Comparison of ENCODE assay signal across 10 cellular contexts in genomic region chr12:57151741-57152407, GRCh38. TPM values are rescaled to one million over a fixed set of nuclear protein-coding genes. Genes with fewer than 3 reads are reported as not detected.
DNase-seq lines count a peak whose midpoint lies in the region; ATAC-seq and TF ChIP-seq lines count a peak whose summit lies in the region.
"Had no signal": no experiment of that assay in that cellular context is flagged by ENCODE, and none has a peak within 500 bp of the region (broad histone marks: within the 10 kb centered on the region; RNA-seq: fewer than 3 reads in every experiment).

No MANE protein-coding gene starts in this region.

- no peak overlapping the region for H3K4me3 ChIP-seq in AG09309 (ENCODE audit: control insufficient read depth, low read depth, low read length)
- peak overlapping the region in 2 of 4 donors; percentile 5 to 8 for H3K4me3 ChIP-seq in esophagus muscularis mucosa
- H3K4me3 ChIP-seq in CD8-positive, alpha-beta memory T cell (ENCODE audit: low read length) = no peak overlapping the region

- H3K9me3 ChIP-seq in esophagus muscularis mucosa = no peaks in the 10 kb centered on the region
- H3K9me3 ChIP-seq in CD8-positive, alpha-beta memory T cell (ENCODE audit: low read length) = no peaks in the 10 kb centered on the region

- H3K36me3 ChIP-seq in esophagus muscularis mucosa = peaks cover 12 to 43% (median 33%) of the 10 kb centered on the region in 4 donors
- H3K36me3 ChIP-seq in CD8-positive, alpha-beta memory T cell (ENCODE audit: insufficient read depth, low read length) = no peaks in the 10 kb centered on the region

- CTCF ChIA-PET in CD8-positive, alpha-beta memory T cell (lab: Charles Lee) = no interaction called here

- peaks cover 0 to 2% (median under 1%) of the 10 kb centered on the region in 3 donors for H3K4me1 Mint-ChIP-seq in CD8-positive, alpha-beta memory T cell

- no peaks in the 10 kb centered on the region for H3K36me3 Mint-ChIP-seq in CD8-positive, alpha-beta memory T cell

- TF ChIP-seq CTCF in AG09309 (IDR thresholded peaks at IDR 0.05; ENCODE audit: control insufficient read depth, insufficient read depth, low read depth, low read length, missing control alignments) = no peak
- no peak for TF ChIP-seq CTCF in esophagus muscularis mucosa (IDR thresholded peaks at IDR 0.05)
- TF ChIP-seq CTCF in omental fat pad (IDR thresholded peaks at IDR 0.05) = no peak
- no peak for TF ChIP-seq CTCF in GM13976 (IDR thresholded peaks at IDR 0.05; ENCODE audit: borderline replicate concordance, control extremely low read depth, extremely low read depth, insufficient read depth, missing control alignments)

- WGBS in esophagus muscularis mucosa = 49% methylated on average over 11 of the region's 14 CpGs

- H3K27ac ChIP-seq in esophagus muscularis mucosa (replicated peaks in 1 of 4) = peak overlapping the region; percentile 79 to 89 (median 82)
- no peak overlapping the region for H3K27ac ChIP-seq in CD8-positive, alpha-beta memory T cell (ENCODE audit: low read depth, low read length)

- no peaks in the 10 kb centered on the region for H3K9me3 Mint-ChIP-seq in CD8-positive, alpha-beta memory T cell
- H3K9me3 Mint-ChIP-seq: activated T-cell treated with anti-CD3 and anti-CD28 coated beads, Interleukin-2, amount 50 U/mL, for 4 hours had no signal

- no peaks in the 10 kb centered on the region for H3K27me3 ChIP-seq in esophagus muscularis mucosa
- no peaks in the 10 kb centered on the region for H3K27me3 ChIP-seq in CD8-positive, alpha-beta memory T cell (ENCODE audit: insufficient read depth, low read length, poor library complexity, severe bottlenecking)

- peaks cover 7 to 9% of the 10 kb centered on the region in 2 donors for H3K27me3 Mint-ChIP-seq in CD8-positive, alpha-beta memory T cell

- no peak for TF ChIP-seq POLR2A in esophagus muscularis mucosa (IDR thresholded peaks at IDR 0.05; ENCODE audit: low read depth)

- DNase-seq in AG09309 (ENCODE audit: low read depth) (peak; percentile 78), RPMI7951 (ENCODE audit: low read depth) (peak; percentile 93), esophagus muscularis mucosa (ENCODE audit: extremely low spot score) (no peak), omental fat pad (ENCODE audit: low spot score) (no peak), DMS79 (lab: John Stamatoyannopoulos, UW) (no peak), NAMALWA (ENCODE audit: low spot score) (no peak), GM13976 (ENCODE audit: low spot score) (no peak)
- no peak for DNase-seq in CD8-positive, alpha-beta memory T cell
- DNase-seq: activated T-cell treated with anti-CD3 and anti-CD28 coated beads, Interleukin-2, amount 50 U/mL, for 4 hours; RPMI8226 had no signal

- in situ Hi-C loops in GM13976 (cut with MboI; ENCODE audit: low sequenced_read_pairs, unreplicated experiment) = no loop called here

- intact Hi-C loops in esophagus muscularis mucosa (cut with DNase I) = no loop called here

- peak overlapping the region in 1 of 8 donors; percentile 89 for H3K27ac Mint-ChIP-seq in CD8-positive, alpha-beta memory T cell

- H3K4me1 ChIP-seq in esophagus muscularis mucosa = peaks cover 62 to 87% (median 81%) of the 10 kb centered on the region in 4 donors
- no peaks in the 10 kb centered on the region for H3K4me1 ChIP-seq in CD8-positive, alpha-beta memory T cell (ENCODE audit: insufficient read depth, low read length)

- TF ChIP-seq EP300 in esophagus muscularis mucosa (IDR thresholded peaks at IDR 0.05) = no peak

- POLR2A ChIA-PET in CD8-positive, alpha-beta memory T cell (lab: Charles Lee) = no interaction called here

- peak; percentile 73 for ATAC-seq in omental fat pad (ENCODE audit: low FRiP score)
- ATAC-seq: activated T-cell treated with anti-CD3 and anti-CD28 coated beads, Interleukin-2, amount 50 U/mL, for 4 hours had no signal

- no peak overlapping the region for H3K4me3 Mint-ChIP-seq in CD8-positive, alpha-beta memory T cell
- H3K4me3 Mint-ChIP-seq: activated T-cell treated with anti-CD3 and anti-CD28 coated beads, Interleukin-2, amount 50 U/mL, for 4 hours had no signal

RNA-seq across cellular contexts. Expression of gene LRP1-AS, which starts 4.5 kb away (rescaled TPM):
- not detected in 2 replicates for total RNA-seq in RPMI7951 (2014; rRNA removed; shearing (Covaris generic))
- total RNA-seq in esophagus muscularis mucosa = not detected
- total RNA-seq in omental fat pad = not detected
- not detected for total RNA-seq in CD8-positive, alpha-beta memory T cell
- polyA plus RNA-seq in CD8-positive, alpha-beta memory T cell = not detected
- total RNA-seq: activated T-cell treated with anti-CD3 and anti-CD28 coated beads, Interleukin-2, amount 50 U/mL, for 4 hours had no signal

RNA-seq across cellular contexts. Expression of gene LRP1, which starts 23.6 kb away (rescaled TPM):
- total RNA-seq in RPMI7951 (2014; rRNA removed; shearing (Covaris generic)) = 28.8 and 31.6 TPM in 2 replicates
- total RNA-seq in esophagus muscularis mucosa (100 to 1,000 TPM; 203 to 338 (median 250) TPM), omental fat pad (100 to 1,000 TPM; 312 to 592 (median 571) TPM)
- total RNA-seq in CD8-positive, alpha-beta memory T cell = 1 to 10 TPM; 2.3 to 2.5 TPM
- 0.29 TPM for polyA plus RNA-seq in CD8-positive, alpha-beta memory T cell

RNA-seq across cellular contexts. Expression of gene STAT6, which starts 40.7 kb away (rescaled TPM):
- 29.4 and 33.0 TPM in 2 replicates for total RNA-seq in RPMI7951 (2014; rRNA removed; shearing (Covaris generic))
- 100 to 1,000 TPM; 111 to 168 (median 157) TPM for total RNA-seq in esophagus muscularis mucosa
- 100 to 1,000 TPM; 112 to 234 (median 124) TPM for total RNA-seq in omental fat pad
- total RNA-seq in CD8-positive, alpha-beta memory T cell = 100 to 1,000 TPM; 262 to 265 TPM
- polyA plus RNA-seq in CD8-positive, alpha-beta memory T cell = 82.8 TPM

Comparison
In these comparisons a context has a peak if more than half of its experiments do, and no peak if none do; other contexts are left out.
1. DNase-seq: peak in AG09309 (single experiment) and RPMI7951 (single experiment); none in esophagus muscularis mucosa (single experiment), omental fat pad (single experiment), DMS79 (single experiment), NAMALWA (single experiment), GM13976 (single experiment) and CD8-positive, alpha-beta memory T cell (0 of 5).